In genomic region chr16:84247844-84248243, GRCh38 we compare ENCODE assay signal across 18 cellular contexts. TPM values are rescaled to one million over a fixed set of nuclear protein-coding genes. Genes with fewer than 3 reads are reported as not detected.
DNase-seq lines count a peak whose midpoint lies in the region; ATAC-seq lines count a peak whose summit lies in the region.
"Had no signal": no experiment of that assay in that cellular context is flagged by ENCODE, and none has a peak within 500 bp of the region (broad histone marks: within the 10 kb centered on the region; RNA-seq: fewer than 3 reads in every experiment).

No MANE protein-coding gene starts in this region.

- H2AK5ac ChIP-seq in neuronal stem cell (ENCODE audit: low read depth, low read length): no peak overlapping the region

- DNase-seq in GM04503 (ENCODE audit: low read depth): peak; percentile 21
- DNase-seq in HS-5 (ENCODE audit: low read depth): peak; percentile 28
- DNase-seq in astrocyte of the hippocampus (ENCODE audit: low read depth, low spot score): peak; percentile 8
- DNase-seq in neuronal stem cell (ENCODE audit: low spot score): no peak
- DNase-seq: activated CD4-positive, alpha-beta T cell treated with anti-CD3 and anti-CD28 coated beads, Interleukin-2, amount 10 ng/mL, durations not matched to agents 24 days and 14 days; activated CD8-positive, alpha-beta memory T cell treated with anti-CD3 and anti-CD28 coated beads, Interleukin-2, amount 50 U/mL, for 48 hours; activated naive CD4-positive, alpha-beta T cell treated with anti-CD3 and anti-CD28 coated beads, Interleukin-2, amount 10 ng/mL, durations not matched to agents 7 days and 5 days; naive B cell; NCI-H1930; NCI-H524 treated with DMSO at 0.1 percent for 48 hours; pancreas; testis had no signal

- no peak overlapping the region for H3K23ac ChIP-seq in neuronal stem cell (ENCODE audit: low read depth, low read length, poor library complexity)

- ATAC-seq in HG03108 (IDR thresholded peaks at IDR 0.05; ENCODE audit: unreplicated experiment): no peak
- no peak for ATAC-seq in HG02571 (IDR thresholded peaks at IDR 0.05; ENCODE audit: unreplicated experiment)
- no peak for ATAC-seq in HG02870 (IDR thresholded peaks at IDR 0.05; ENCODE audit: unreplicated experiment)
- ATAC-seq: pancreas had no signal

- no peak overlapping the region for H3K14ac ChIP-seq in neuronal stem cell (ENCODE audit: low read length)

- H2BK15ac ChIP-seq in neuronal stem cell (ENCODE audit: low read length): no peak overlapping the region

- no peak overlapping the region for H3K4ac ChIP-seq in neuronal stem cell (ENCODE audit: low read length)

- H4K8ac ChIP-seq in neuronal stem cell (ENCODE audit: low read depth, low read length): no peak overlapping the region

- no peak overlapping the region for H3K4me3 ChIP-seq in neuronal stem cell (ENCODE audit: low read length in 2 of 2)
- H3K4me3 ChIP-seq: BLaER1 treated with 17β-estradiol and CSF1 and Interleukin-3, amounts not matched to agents 10 nM and 100 nM; coronary artery; lung; pancreas; testis had no signal

- H2BK12ac ChIP-seq in neuronal stem cell (ENCODE audit: low read length): no peak overlapping the region

- H2AFZ ChIP-seq in neuronal stem cell (ENCODE audit: low read length): no peak overlapping the region

- H3K27me3 ChIP-seq in neuronal stem cell (ENCODE audit: control insufficient read depth in 3 of 3, insufficient read depth in 3 of 3, low read depth in 1 of 3, low read length in 3 of 3): peaks cover 0 to 26% (median 1%) of the 10 kb centered on the region in 3 experiments
- H3K27me3 ChIP-seq: BLaER1 treated with 17β-estradiol and CSF1 and Interleukin-3, amounts not matched to agents 10 nM and 100 nM; pancreas; testis had no signal

- peaks cover 0 to 2% of the 10 kb centered on the region in 2 donors for H3K36me3 ChIP-seq in neuronal stem cell (replicated peaks in 1 of 2; ENCODE audit: control insufficient read depth in 2 of 2, insufficient read depth in 2 of 2, low read length in 2 of 2)
- H3K36me3 ChIP-seq: BLaER1 treated with 17β-estradiol and CSF1 and Interleukin-3, amounts not matched to agents 10 nM and 100 nM; pancreas had no signal

- peak overlapping the region; percentile 46 for H3K18ac ChIP-seq in neuronal stem cell (ENCODE audit: low read length)

- no peak overlapping the region for H3K9ac ChIP-seq in neuronal stem cell (ENCODE audit: low read depth, low read length, poor library complexity)
- H3K9ac ChIP-seq: BLaER1 treated with 17β-estradiol and CSF1 and Interleukin-3, amounts not matched to agents 10 nM and 100 nM had no signal

- no peak overlapping the region for H3K4me2 ChIP-seq in neuronal stem cell (ENCODE audit: insufficient read depth, low read length, poor library complexity, severe bottlenecking)
- H3K4me2 ChIP-seq: BLaER1 treated with 17β-estradiol and CSF1 and Interleukin-3, amounts not matched to agents 10 nM and 100 nM had no signal

- no peak overlapping the region for H2BK120ac ChIP-seq in neuronal stem cell (ENCODE audit: low read depth, low read length)

- no CpG with 5 or more reads among the region's 5 CpGs for WGBS in neuronal stem cell (ENCODE audit: extremely low coverage in 2 of 2, insufficient read length in 2 of 2, insufficient replicate concordance in 1 of 2), 2 donors

- H3K9me3 ChIP-seq in neuronal stem cell (replicated peaks in 1 of 2; ENCODE audit: control insufficient read depth in 2 of 2, insufficient read depth in 1 of 2, low read depth in 1 of 2, low read length in 2 of 2): peaks cover 2% of the 10 kb centered on the region in 2 donors
- H3K9me3 ChIP-seq: pancreas, testis had no signal

- no peak overlapping the region for H3K27ac ChIP-seq in neuronal stem cell (replicated peaks; ENCODE audit: low read length)
- H3K27ac ChIP-seq: BLaER1 treated with 17β-estradiol and CSF1 and Interleukin-3, amounts not matched to agents 10 nM and 100 nM; coronary artery; pancreas; testis had no signal

- H3K79me1 ChIP-seq in neuronal stem cell (ENCODE audit: low read depth, low read length): no peaks in the 10 kb centered on the region

- H4K91ac ChIP-seq in neuronal stem cell (ENCODE audit: low read depth, low read length, poor library complexity): no peak overlapping the region

- H3K4me1 ChIP-seq in neuronal stem cell (ENCODE audit: control insufficient read depth in 2 of 2, insufficient read depth in 1 of 2, low read depth in 1 of 2, low read length in 2 of 2): peaks cover 0 to 8% of the 10 kb centered on the region in 2 donors
- H3K4me1 ChIP-seq: pancreas, testis had no signal

- H2BK5ac ChIP-seq in neuronal stem cell (ENCODE audit: low read length): no peak overlapping the region

RNA-seq across cellular contexts. Expression of gene KCNG4, which starts 8.0 kb away (rescaled TPM):
- polyA plus RNA-seq in neuronal stem cell (2013, experiment 1 of 2): not detected
- polyA plus RNA-seq in neuronal stem cell (2013, experiment 2 of 2): not detected
- polyA plus RNA-seq: lung had no signal

RNA-seq across cellular contexts. Expression of gene WFDC1, which starts 46.8 kb away (rescaled TPM):
- polyA plus RNA-seq in neuronal stem cell (2013, experiment 1 of 2): 0.13 TPM
- polyA plus RNA-seq in neuronal stem cell (2013, experiment 2 of 2): 0.14 TPM

RNA-seq across cellular contexts. Expression of gene ADAD2, which starts 56.9 kb away (rescaled TPM):
- polyA plus RNA-seq in neuronal stem cell (2013, experiment 1 of 2): not detected
- polyA plus RNA-seq in neuronal stem cell (2013, experiment 2 of 2): not detected
